ENCODE assay signal across 8 cellular contexts in the genomic region with DNA sequence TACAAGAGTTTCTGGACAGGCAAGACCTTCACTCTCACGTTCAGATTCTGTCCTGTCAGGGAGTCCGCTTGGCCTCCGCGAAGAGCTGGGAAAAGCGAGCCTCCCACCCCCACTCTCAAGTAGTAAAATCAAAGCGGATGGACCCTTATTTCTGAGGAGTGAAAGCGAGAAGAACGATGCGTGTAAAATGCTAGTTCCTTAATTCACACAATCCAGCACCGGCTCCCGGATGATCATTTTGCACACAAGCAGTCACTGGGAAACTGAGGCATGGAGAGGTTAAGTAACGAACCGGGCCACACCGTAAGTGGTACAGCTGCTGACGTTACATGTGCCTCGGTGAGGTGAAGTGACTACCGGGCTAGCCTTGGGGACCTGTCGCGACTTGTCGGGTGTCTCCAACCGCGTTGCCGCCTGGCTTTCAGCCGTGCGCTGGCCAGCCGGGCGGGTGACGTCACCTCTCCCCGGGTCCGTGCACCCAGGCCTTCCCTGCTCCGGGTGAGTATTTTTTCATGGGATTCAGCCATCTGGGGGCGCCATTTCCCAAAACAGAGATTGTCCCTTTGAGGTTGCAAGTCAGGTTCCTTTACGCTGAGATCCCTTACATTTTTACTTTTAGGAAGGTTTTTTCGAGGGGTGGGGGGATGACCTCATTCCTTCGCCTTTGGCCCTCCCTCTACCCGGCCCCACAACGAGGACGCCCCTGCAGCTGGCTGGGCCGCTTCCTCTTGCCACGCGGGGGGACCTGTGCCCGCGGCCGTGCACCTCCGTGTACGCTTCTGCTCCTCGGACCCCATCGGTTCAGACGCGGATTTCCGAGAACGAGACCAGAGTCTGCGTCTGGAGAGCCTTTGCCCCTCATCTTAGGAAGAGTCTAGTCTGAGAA. TPM values are rescaled to one million over a fixed set of nuclear protein-coding genes. Genes with fewer than 3 reads are reported as not detected.
DNase-seq lines count a peak whose midpoint lies in the region; ATAC-seq and TF ChIP-seq lines count a peak whose summit lies in the region.

No MANE protein-coding gene starts in this region.

- H3K4me3 Mint-ChIP-seq in HFFc6 (peak overlapping the region; percentile 49), Calu3 (ENCODE audit: low read depth, unreplicated experiment) (no peak overlapping the region)
- peak overlapping the region; percentile 68 for H3K4me3 Mint-ChIP-seq in activated naive CD8-positive, alpha-beta T cell treated with anti-CD3 and anti-CD28 coated beads, Interleukin-2, amount 50 U/mL, for 24 hours

- H3K9me3 Mint-ChIP-seq in HFFc6 (no peaks in the 10 kb centered on the region), Calu3 (ENCODE audit: low read depth, unreplicated experiment) (no peaks in the 10 kb centered on the region)
- no peaks in the 10 kb centered on the region for H3K9me3 Mint-ChIP-seq in activated naive CD8-positive, alpha-beta T cell treated with anti-CD3 and anti-CD28 coated beads, Interleukin-2, amount 50 U/mL, for 24 hours

- H3K4me1 ChIP-seq in right atrium auricular region: peaks cover 0 to 45% of the 10 kb centered on the region in 2 donors

- CTCF ChIA-PET in Calu3 (lab: Charles Lee): no interaction called here

- H3K27me3 Mint-ChIP-seq in HFFc6 (ENCODE audit: insufficient read depth) (peaks cover 56% of the 10 kb centered on the region), Calu3 (ENCODE audit: unreplicated experiment) (peaks cover 33% of the 10 kb centered on the region)
- peaks cover 90% of the 10 kb centered on the region for H3K27me3 Mint-ChIP-seq in activated naive CD8-positive, alpha-beta T cell treated with anti-CD3 and anti-CD28 coated beads, Interleukin-2, amount 50 U/mL, for 24 hours

- no peaks in the 10 kb centered on the region for H3K36me3 ChIP-seq in right atrium auricular region

- H3K36me3 Mint-ChIP-seq in HFFc6 (ENCODE audit: low read depth) (no peaks in the 10 kb centered on the region), Calu3 (ENCODE audit: insufficient read depth, unreplicated experiment) (no peaks in the 10 kb centered on the region)
- no peaks in the 10 kb centered on the region for H3K36me3 Mint-ChIP-seq in activated naive CD8-positive, alpha-beta T cell treated with anti-CD3 and anti-CD28 coated beads, Interleukin-2, amount 50 U/mL, for 24 hours (ENCODE audit: low read depth)

- no peak overlapping the region for H3K27ac Mint-ChIP-seq in HFFc6
- no peak overlapping the region for H3K27ac Mint-ChIP-seq in activated naive CD8-positive, alpha-beta T cell treated with anti-CD3 and anti-CD28 coated beads, Interleukin-2, amount 50 U/mL, for 24 hours
- H3K27ac Mint-ChIP-seq in Calu3 (ENCODE audit: unreplicated experiment): no peak overlapping the region

- no TSS peak for BruUV-seq in Calu3 (replicated peaks; lab: Mats Ljungman, UMichigan)

- H3K27ac ChIP-seq in 22Rv1: no peak overlapping the region
- no peak overlapping the region for H3K27ac ChIP-seq in right atrium auricular region

- no peaks in the 10 kb centered on the region for H3K9me3 ChIP-seq in right atrium auricular region

- peak overlapping the region; percentile 7 to 38 for H3K4me3 ChIP-seq in right atrium auricular region

- intact Hi-C loops in Calu3 (cut with micrococcal nuclease; ENCODE audit: unreplicated experiment): no loop called here

- ATAC-seq in activated naive CD8-positive, alpha-beta T cell treated with anti-CD3 and anti-CD28 coated beads, Interleukin-2, amount 50 U/mL, for 24 hours: peak; percentile 45
- ATAC-seq in GM21529 (IDR thresholded peaks at IDR 0.05; ENCODE audit: unreplicated experiment): no peak

- DNase-seq in HFFc6 (no peak), right atrium auricular region (ENCODE audit: low spot score) (peak; percentile 75), renal cortical epithelial cell (ENCODE audit: low read depth) (peak; percentile 23), Calu3 (no peak), NCI-H187 treated with DMSO at 0.1 percent for 48 hours (lab: John Stamatoyannopoulos, UW) (no peak)
- peak; percentile 73 for DNase-seq in activated naive CD8-positive, alpha-beta T cell treated with anti-CD3 and anti-CD28 coated beads, Interleukin-2, amount 50 U/mL, for 24 hours

- peak; percentile 24 for TF ChIP-seq CTCF in 22Rv1 (IDR thresholded peaks at IDR 0.05)
- peak; percentile 53; the same call in 1 of the 2 replicates for TF ChIP-seq CTCF in HFFc6 (IDR thresholded peaks at IDR 0.05)
- TF ChIP-seq CTCF in right atrium auricular region (IDR thresholded peaks at IDR 0.05): peak in 1 of 2 donors; percentile 56
- TF ChIP-seq CTCF in Calu3 (IDR thresholded peaks at IDR 0.05; ENCODE audit: unreplicated experiment): no peak

- peaks cover 10 to 28% of the 10 kb centered on the region in 2 donors for H3K27me3 ChIP-seq in right atrium auricular region

- no peaks in the 10 kb centered on the region; the same call in 1 of the 2 replicates for H3K4me1 Mint-ChIP-seq in HFFc6 (ENCODE audit: low read depth)
- peaks cover 53% of the 10 kb centered on the region for H3K4me1 Mint-ChIP-seq in activated naive CD8-positive, alpha-beta T cell treated with anti-CD3 and anti-CD28 coated beads, Interleukin-2, amount 50 U/mL, for 24 hours
- peaks cover 6% of the 10 kb centered on the region for H3K4me1 Mint-ChIP-seq in Calu3 (ENCODE audit: low read depth, unreplicated experiment)

RNA-seq across cellular contexts. Expression of a gene that starts 3.4 kb away (rescaled TPM):
- not detected for total RNA-seq in HFFc6 (2021; fragmentation: NEBNext Ultra II Directional; extraction: Animal tissue kit (Norgen Biotek cat#: 25700))
- total RNA-seq in right atrium auricular region (1 to 10 TPM; 1.4 to 1.5 TPM), renal cortical epithelial cell (3.3 TPM in 1 of 2 replicates, not detected in the other), Calu3 (2022) (not detected in 2 replicates)

RNA-seq across cellular contexts. Expression of a gene that starts 32.4 kb away (rescaled TPM):
- not detected for total RNA-seq in HFFc6 (2021; fragmentation: NEBNext Ultra II Directional; extraction: Animal tissue kit (Norgen Biotek cat#: 25700))
- total RNA-seq in right atrium auricular region (10 to 100 TPM in 1 of 2 donors, 1 to 10 TPM in 1; 5.3 to 10.2 TPM), renal cortical epithelial cell (0.35 and 5.5 TPM in 2 replicates), Calu3 (2022) (0.54 and 0.66 TPM in 2 replicates)

Comparison
In these comparisons a context has a peak if more than half of its experiments do, and no peak if none do; other contexts are left out.
1. DNase-seq: peak in activated naive CD8-positive, alpha-beta T cell treated with anti-CD3 and anti-CD28 coated beads, Interleukin-2, amount 50 U/mL, for 24 hours (single experiment), right atrium auricular region (single experiment) and renal cortical epithelial cell (single experiment); none in HFFc6 (single experiment), Calu3 (single experiment) and NCI-H187 treated with DMSO at 0.1 percent for 48 hours (single experiment).